2 cellular contexts compared by ENCODE assay signal in the genomic region with DNA sequence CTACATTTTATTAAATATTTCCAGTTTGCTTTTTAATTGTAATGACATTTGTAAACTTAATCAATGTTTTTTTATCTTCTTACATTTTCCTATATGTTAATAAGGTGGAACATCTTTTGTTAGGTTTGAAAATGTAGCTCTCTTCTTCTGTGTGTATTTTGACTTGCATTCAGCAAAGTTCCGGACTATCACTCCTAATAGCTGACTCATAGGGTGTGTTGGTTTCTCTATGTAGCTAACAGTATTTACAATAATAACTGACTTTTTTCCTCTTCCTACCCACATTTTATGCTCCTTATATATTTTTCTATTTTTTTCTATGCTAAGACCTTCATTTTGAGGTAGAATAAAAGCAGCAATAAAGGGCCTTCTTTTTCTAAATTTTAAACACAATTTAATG.
TF ChIP-seq lines count a peak whose summit lies in the region.

No MANE protein-coding gene starts in this region.

TF ChIP-seq in A549, 52 proteins besides CTCF, POLR2A, EP300 and RAD21:
- TF ChIP-seq FOXS1 (CRISPR knock-in tag; IDR thresholded peaks at IDR 0.05) (no peak), RARB (CRISPR knock-in tag; IDR thresholded peaks at IDR 0.05) (no peak)

TF ChIP-seq in K562, 482 proteins besides CTCF, POLR2A, EP300 and RAD21:
- TF ChIP-seq NFE2 (IDR thresholded peaks at IDR 0.05; ENCODE audit: low read depth) (peak; percentile 50; the same call in 1 of the 2 replicates), MAFG (tag; conservative IDR thresholded peaks at IDR 0.05) (0 out of 2 replicates have a peak, but pooled peaks have one; percentile 13), GABPB1 (CRISPR knock-in tag; IDR thresholded peaks at IDR 0.05) (no peak), EGR1 (conservative IDR thresholded peaks at IDR 0.05) (no peak), FOSL1 (tag; conservative IDR thresholded peaks at IDR 0.05) (peak; percentile 57), JUNB (CRISPR knock-in tag; conservative IDR thresholded peaks at IDR 0.05) (no peak)
- TF ChIP-seq, protein P1, sequence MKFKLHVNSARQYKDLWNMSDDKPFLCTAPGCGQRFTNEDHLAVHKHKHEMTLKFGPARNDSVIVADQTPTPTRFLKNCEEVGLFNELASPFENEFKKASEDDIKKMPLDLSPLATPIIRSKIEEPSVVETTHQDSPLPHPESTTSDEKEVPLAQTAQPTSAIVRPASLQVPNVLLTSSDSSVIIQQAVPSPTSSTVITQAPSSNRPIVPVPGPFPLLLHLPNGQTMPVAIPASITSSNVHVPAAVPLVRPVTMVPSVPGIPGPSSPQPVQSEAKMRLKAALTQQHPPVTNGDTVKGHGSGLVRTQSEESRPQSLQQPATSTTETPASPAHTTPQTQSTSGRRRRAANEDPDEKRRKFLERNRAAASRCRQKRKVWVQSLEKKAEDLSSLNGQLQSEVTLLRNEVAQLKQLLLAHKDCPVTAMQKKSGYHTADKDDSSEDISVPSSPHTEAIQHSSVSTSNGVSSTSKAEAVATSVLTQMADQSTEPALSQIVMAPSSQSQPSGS (CRISPR knock-in tag; IDR thresholded peaks at IDR 0.05) = no peak
- TF ChIP-seq, protein P2, sequence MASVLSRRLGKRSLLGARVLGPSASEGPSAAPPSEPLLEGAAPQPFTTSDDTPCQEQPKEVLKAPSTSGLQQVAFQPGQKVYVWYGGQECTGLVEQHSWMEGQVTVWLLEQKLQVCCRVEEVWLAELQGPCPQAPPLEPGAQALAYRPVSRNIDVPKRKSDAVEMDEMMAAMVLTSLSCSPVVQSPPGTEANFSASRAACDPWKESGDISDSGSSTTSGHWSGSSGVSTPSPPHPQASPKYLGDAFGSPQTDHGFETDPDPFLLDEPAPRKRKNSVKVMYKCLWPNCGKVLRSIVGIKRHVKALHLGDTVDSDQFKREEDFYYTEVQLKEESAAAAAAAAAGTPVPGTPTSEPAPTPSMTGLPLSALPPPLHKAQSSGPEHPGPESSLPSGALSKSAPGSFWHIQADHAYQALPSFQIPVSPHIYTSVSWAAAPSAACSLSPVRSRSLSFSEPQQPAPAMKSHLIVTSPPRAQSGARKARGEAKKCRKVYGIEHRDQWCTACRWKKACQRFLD (CRISPR knock-in tag; IDR thresholded peaks at IDR 0.05) = no peak
